Comparison of ENCODE assay signal across 14 cellular contexts in genomic region chr6:137820425-137820824, GRCh38. TPM values are rescaled to one million over a fixed set of nuclear protein-coding genes. Genes with fewer than 3 reads are reported as not detected.
DNase-seq lines count a peak whose midpoint lies in the region; ATAC-seq lines count a peak whose summit lies in the region.
"Had no signal": no experiment of that assay in that cellular context is flagged by ENCODE, and none has a peak within 500 bp of the region (broad histone marks: within the 10 kb centered on the region; RNA-seq: fewer than 3 reads in every experiment).

No MANE protein-coding gene starts in this region.

- peak overlapping the region; percentile 89 to 100 (median 95) for H3K27ac Mint-ChIP-seq in CD4-positive, CD25-positive, alpha-beta regulatory T cell
- H3K27ac Mint-ChIP-seq in activated naive CD8-positive, alpha-beta T cell treated with anti-CD3 and anti-CD28 coated beads, Interleukin-2, amount 10 ng/mL, durations not matched to agents 7 days and 5 days, result peak overlapping the region; percentile 86

- no peak overlapping the region for H2BK15ac ChIP-seq in mesenchymal stem cell (ENCODE audit: low read depth, poor library complexity, severe bottlenecking)

- H3K79me1 ChIP-seq in mesenchymal stem cell (replicated peaks; ENCODE audit: low read length, poor library complexity, severe bottlenecking), result no peaks in the 10 kb centered on the region

- no peak overlapping the region for H2BK120ac ChIP-seq in mesenchymal stem cell (ENCODE audit: low read depth, low read length)

- H3K27ac ChIP-seq in CD4-positive, CD25-positive, alpha-beta regulatory T cell (ENCODE audit: insufficient read depth, low read length, poor library complexity, severe bottlenecking), result peak overlapping the region; percentile 81
- H3K27ac ChIP-seq in GM23248 (no peak overlapping the region), mesenchymal stem cell (ENCODE audit: low read length, poor library complexity, severe bottlenecking) (no peak overlapping the region)
- H3K27ac ChIP-seq: vagina had no signal

- H2AFZ ChIP-seq in GM23248 (no peak overlapping the region), mesenchymal stem cell (ENCODE audit: low read depth, low read length) (no peak overlapping the region)

- in situ Hi-C loops in GM23248 (cut with MboI), result no loop called here

- DNase-seq in CD4-positive, CD25-positive, alpha-beta regulatory T cell, result no peak
- DNase-seq in GM23248, result peak; percentile 32
- no peak for DNase-seq in activated naive CD8-positive, alpha-beta T cell treated with anti-CD3 and anti-CD28 coated beads, Interleukin-2, amount 10 ng/mL, durations not matched to agents 7 days and 5 days
- peak; percentile 55 for DNase-seq in mesenchymal stem cell
- no peak for DNase-seq in NCI-H526 treated with DMSO at 0.1 percent for 48 hours (lab: John Stamatoyannopoulos, UW)
- no peak for DNase-seq in HuH-7 (ENCODE audit: low spot score)
- DNase-seq in NCI-H446 (lab: John Stamatoyannopoulos, UW), result no peak
- DNase-seq in AML-193 (lab: John Stamatoyannopoulos, UW), result no peak
- DNase-seq: activated T-cell treated with anti-CD3 and anti-CD28 coated beads, Interleukin-2, amount 50 U/mL, for 48 hours; effector CD8-positive, alpha-beta T cell; stimulated activated CD4-positive, alpha-beta T cell treated with anti-CD3 and anti-CD28 coated beads, Interleukin-2, amount 100 ng/mL, for 24 hours had no signal

- H3K4me3 Mint-ChIP-seq in CD4-positive, CD25-positive, alpha-beta regulatory T cell, result peak overlapping the region in 2 of 4 donors; percentile 32 to 39
- no peak overlapping the region for H3K4me3 Mint-ChIP-seq in activated naive CD8-positive, alpha-beta T cell treated with anti-CD3 and anti-CD28 coated beads, Interleukin-2, amount 10 ng/mL, durations not matched to agents 7 days and 5 days
- H3K4me3 Mint-ChIP-seq: CD14-positive monocyte had no signal

- no peaks in the 10 kb centered on the region for H4K20me1 ChIP-seq in GM23248 (ENCODE audit: insufficient read depth)

- H3K27me3 Mint-ChIP-seq in CD4-positive, CD25-positive, alpha-beta regulatory T cell, result no peaks in the 10 kb centered on the region
- H3K27me3 Mint-ChIP-seq in activated naive CD8-positive, alpha-beta T cell treated with anti-CD3 and anti-CD28 coated beads, Interleukin-2, amount 10 ng/mL, durations not matched to agents 7 days and 5 days, result no peaks in the 10 kb centered on the region

- H2AK5ac ChIP-seq in mesenchymal stem cell (ENCODE audit: low read length, severe bottlenecking), result no peak overlapping the region

- H3K9me3 Mint-ChIP-seq in CD4-positive, CD25-positive, alpha-beta regulatory T cell, result peaks cover 0 to 4% (median 0%) of the 10 kb centered on the region in 7 donors
- H3K9me3 Mint-ChIP-seq in activated naive CD8-positive, alpha-beta T cell treated with anti-CD3 and anti-CD28 coated beads, Interleukin-2, amount 10 ng/mL, durations not matched to agents 7 days and 5 days, result no peaks in the 10 kb centered on the region

- H3K4me3 ChIP-seq in CD4-positive, CD25-positive, alpha-beta regulatory T cell (ENCODE audit: low read depth, low read length), result peak overlapping the region; percentile 51
- H3K4me3 ChIP-seq in GM23248 (no peak overlapping the region), mesenchymal stem cell (ENCODE audit: insufficient read depth in 1 of 2, low read depth in 1 of 2, low read length in 2 of 2) (peak overlapping the region in 1 of 2 experiments; percentile 23)
- H3K4me3 ChIP-seq: breast epithelium, vagina had no signal

- no peak overlapping the region for H3K4ac ChIP-seq in mesenchymal stem cell (ENCODE audit: low read depth in 1 of 2, low read length in 2 of 2)

- H3F3A ChIP-seq in GM23248 (ENCODE audit: insufficient read depth), result no peaks in the 10 kb centered on the region

- H3K36me3 ChIP-seq in CD4-positive, CD25-positive, alpha-beta regulatory T cell (ENCODE audit: control insufficient read depth, insufficient read depth, low read length), result no peaks in the 10 kb centered on the region
- H3K36me3 ChIP-seq in GM23248 (ENCODE audit: low read depth), result no peaks in the 10 kb centered on the region
- no peaks in the 10 kb centered on the region for H3K36me3 ChIP-seq in mesenchymal stem cell (ENCODE audit: control insufficient read depth in 1 of 2, insufficient read depth in 2 of 2, low read depth in 1 of 2, low read length in 2 of 2)
- H3K36me3 ChIP-seq: breast epithelium, vagina had no signal

- H2BK5ac ChIP-seq in mesenchymal stem cell (ENCODE audit: low read depth, low read length, poor library complexity, severe bottlenecking), result no peak overlapping the region

- no peak overlapping the region for H3K9ac ChIP-seq in GM23248
- H3K9ac ChIP-seq in mesenchymal stem cell (ENCODE audit: low read length), result peak overlapping the region; percentile 16

- no peak overlapping the region for H4K91ac ChIP-seq in mesenchymal stem cell (ENCODE audit: low read length)

- H3K4me2 ChIP-seq in GM23248 (ENCODE audit: unreplicated experiment) (peak overlapping the region; percentile 10), mesenchymal stem cell (ENCODE audit: low read length, poor library complexity, severe bottlenecking) (no peak overlapping the region)

- no peak overlapping the region for H3K14ac ChIP-seq in mesenchymal stem cell (ENCODE audit: low read length in 2 of 2)

- no peaks in the 10 kb centered on the region for H3K27me3 ChIP-seq in CD4-positive, CD25-positive, alpha-beta regulatory T cell (ENCODE audit: control insufficient read depth, insufficient read depth, low read length)
- no peaks in the 10 kb centered on the region for H3K27me3 ChIP-seq in GM23248 (replicated peaks; ENCODE audit: insufficient read depth)
- H3K27me3 ChIP-seq in mesenchymal stem cell (ENCODE audit: control insufficient read depth in 1 of 2, insufficient read depth in 1 of 2, low read length in 2 of 2), result no peaks in the 10 kb centered on the region
- H3K27me3 ChIP-seq: breast epithelium, vagina had no signal

- peaks cover 77% of the 10 kb centered on the region for H3K4me1 ChIP-seq in CD4-positive, CD25-positive, alpha-beta regulatory T cell (ENCODE audit: control insufficient read depth, insufficient read depth, low read length, poor library complexity, severe bottlenecking)
- H3K4me1 ChIP-seq in GM23248 (ENCODE audit: insufficient read depth) (peaks cover 16% of the 10 kb centered on the region), mesenchymal stem cell (ENCODE audit: control insufficient read depth, insufficient read depth, low read depth, low read length) (no peaks in the 10 kb centered on the region)
- H3K4me1 ChIP-seq: breast epithelium had no signal

- no peaks in the 10 kb centered on the region for H3K79me2 ChIP-seq in GM23248 (ENCODE audit: insufficient read depth)

- peaks cover 35 to 84% (median 73%) of the 10 kb centered on the region in 4 donors for H3K4me1 Mint-ChIP-seq in CD4-positive, CD25-positive, alpha-beta regulatory T cell
- H3K4me1 Mint-ChIP-seq in activated naive CD8-positive, alpha-beta T cell treated with anti-CD3 and anti-CD28 coated beads, Interleukin-2, amount 10 ng/mL, durations not matched to agents 7 days and 5 days, result peaks cover 57% of the 10 kb centered on the region

- no peaks in the 10 kb centered on the region for H3K9me3 ChIP-seq in CD4-positive, CD25-positive, alpha-beta regulatory T cell (ENCODE audit: control insufficient read depth in 2 of 2, low read length in 2 of 2)
- H3K9me3 ChIP-seq in GM23248 (ENCODE audit: low read depth) (no peaks in the 10 kb centered on the region), mesenchymal stem cell (ENCODE audit: control insufficient read depth, low read length) (no peaks in the 10 kb centered on the region)
- H3K9me3 ChIP-seq: breast epithelium, vagina had no signal

- ATAC-seq in CD4-positive, CD25-positive, alpha-beta regulatory T cell (ENCODE audit: low read depth in 2 of 2), result no peak
- ATAC-seq in activated naive CD8-positive, alpha-beta T cell treated with anti-CD3 and anti-CD28 coated beads, Interleukin-2, amount 10 ng/mL, durations not matched to agents 7 days and 5 days (ENCODE audit: low read depth), result no peak

- whole genome bisulfite sequencing in GM23248 (ENCODE audit: low coverage in 1 of 2, low lambda C conversion rate in 2 of 2, missing lambda C conversion rate in 2 of 2), 2 experiments, result 83 to 86% methylated on average over 2 of the region's 2 CpGs
- WGBS in mesenchymal stem cell, result 100% methylated on average over 1 of the region's 2 CpGs

- peak overlapping the region in 1 of 2 experiments; percentile 68 for H3K18ac ChIP-seq in mesenchymal stem cell (ENCODE audit: low read depth in 1 of 2, low read length in 2 of 2)

- H3K9me2 ChIP-seq in GM23248 (ENCODE audit: insufficient read depth), result no peaks in the 10 kb centered on the region

- no peak overlapping the region for H3K23ac ChIP-seq in mesenchymal stem cell (ENCODE audit: low read length in 2 of 2)

- POLR2A ChIA-PET in activated naive CD8-positive, alpha-beta T cell treated with anti-CD3 and anti-CD28 coated beads, Interleukin-2, amount 10 ng/mL, durations not matched to agents 7 days and 5 days (lab: Charles Lee), result interaction anchor here (1.1 to 2.4 kb wide), 2 partner anchors 9 to 47 kb away, joined by 5 to 8 read pairs; partner anchors contain the start of gene TNFAIP3

- no peak overlapping the region for H2BK12ac ChIP-seq in mesenchymal stem cell (ENCODE audit: low read length in 2 of 2)

- H4K8ac ChIP-seq in mesenchymal stem cell (ENCODE audit: low read length), result no peak overlapping the region

- peaks cover 5% of the 10 kb centered on the region for H3K36me3 Mint-ChIP-seq in CD4-positive, CD25-positive, alpha-beta regulatory T cell
- no peaks in the 10 kb centered on the region for H3K36me3 Mint-ChIP-seq in activated naive CD8-positive, alpha-beta T cell treated with anti-CD3 and anti-CD28 coated beads, Interleukin-2, amount 10 ng/mL, durations not matched to agents 7 days and 5 days
- H3K36me3 Mint-ChIP-seq: CD14-positive monocyte had no signal

RNA-seq across cellular contexts. Expression of gene TNFAIP3, which starts 46.6 kb away (rescaled TPM):
- 3,783 TPM for total RNA-seq in CD4-positive, CD25-positive, alpha-beta regulatory T cell
- 100 to 1,000 TPM in 2 of 4 donors, 10 to 100 TPM in 2; 70.5 to 103 (median 86.4) TPM for polyA plus RNA-seq in CD4-positive, CD25-positive, alpha-beta regulatory T cell
- 2.1 and 2.7 TPM in 2 replicates for total RNA-seq in GM23248 (2014; rRNA removed; shearing (Covaris generic))
- 6.3 and 7.4 TPM in 2 replicates for polyA plus RNA-seq in GM23248 (2016; fragmentation: Nextera tagmentation; extraction: Ambion mirVana)
- total RNA-seq in activated naive CD8-positive, alpha-beta T cell treated with anti-CD3 and anti-CD28 coated beads, Interleukin-2, amount 10 ng/mL, durations not matched to agents 7 days and 5 days, result 10 to 100 TPM; 88.6 to 89.5 TPM
- polyA plus RNA-seq in mesenchymal stem cell (2013, experiment 1 of 2), result 8.2 TPM
- polyA plus RNA-seq in mesenchymal stem cell (2013, experiment 2 of 2), result 7.2 TPM

Comparison
In these comparisons a context has a peak if more than half of its experiments do, and no peak if none do; other contexts are left out.
1. DNase-seq: peak in GM23248 (single experiment) and mesenchymal stem cell (single experiment); none in CD4-positive, CD25-positive, alpha-beta regulatory T cell (0 of 3), activated naive CD8-positive, alpha-beta T cell treated with anti-CD3 and anti-CD28 coated beads, Interleukin-2, amount 10 ng/mL, durations not matched to agents 7 days and 5 days (single experiment), NCI-H526 treated with DMSO at 0.1 percent for 48 hours (single experiment), HuH-7 (single experiment), NCI-H446 (0 of 2) and AML-193 (0 of 2).
2. RNA of gene TNFAIP3, which starts 46.6 kb away (total RNA-seq): 3,783 TPM in CD4-positive, CD25-positive, alpha-beta regulatory T cell (single experiment); 88.6 to 89.5 TPM in activated naive CD8-positive, alpha-beta T cell treated with anti-CD3 and anti-CD28 coated beads, Interleukin-2, amount 10 ng/mL, durations not matched to agents 7 days and 5 days and 2.1 to 2.7 TPM in GM23248; every median in the first group is over 10 times any median in the second.